8 cellular contexts compared by ENCODE assay signal in genomic region chr16:21554795-21555585, GRCh38. TPM values are rescaled to one million over a fixed set of nuclear protein-coding genes. Genes with fewer than 3 reads are reported as not detected.
DNase-seq lines count a peak whose midpoint lies in the region; ATAC-seq, FAIRE-seq and TF ChIP-seq lines count a peak whose summit lies in the region.

No MANE protein-coding gene starts in this region.

- H3K4me1 ChIP-seq in pancreas (no peaks in the 10 kb centered on the region), tibial artery (peaks cover 0 to 31% (median 9%) of the 10 kb centered on the region in 4 donors)

- TF ChIP-seq CTCF in GM12872 (IDR thresholded peaks at IDR 0.05; ENCODE audit: insufficient read depth, low read depth, low read length) (peak; percentile 99), NB4 (IDR thresholded peaks at IDR 0.05; ENCODE audit: low read depth, low read length) (peak; percentile 95), glutamatergic neuron (IDR thresholded peaks at IDR 0.05; ENCODE audit: partially characterized antibody, unreplicated experiment) (peak; percentile 98), pancreas (IDR thresholded peaks at IDR 0.05) (peak; percentile 86 to 99 (median 98)), tibial artery (IDR thresholded peaks at IDR 0.05) (peak; percentile 98 to 99)

- H3K27ac ChIP-seq in pancreas (no peak overlapping the region), tibial artery (peak overlapping the region in 1 of 2 donors; percentile 13)

- H3K4me3 Mint-ChIP-seq in activated naive CD4-positive, alpha-beta T cell treated with anti-CD3 and anti-CD28 coated beads for 36 hours, result peak overlapping the region; percentile 33
- H3K4me3 Mint-ChIP-seq in glutamatergic neuron (ENCODE audit: unreplicated experiment), result peak overlapping the region; percentile 43

- intact Hi-C loops in activated naive CD4-positive, alpha-beta T cell treated with anti-CD3 and anti-CD28 coated beads for 36 hours (cut with micrococcal nuclease), result loop anchor here (1.0 to 5.0 kb wide), 5 partner anchors 35 to 1506 kb away; no protein-coding TSS in a partner anchor
- intact Hi-C loops in pancreas (cut with DNase I), result no loop called here
- intact Hi-C loops in tibial artery (cut with DNase I; ENCODE audit: low total_unique reads), result loop anchor here (10.0 kb wide), 1 partner anchor 50 kb away; no protein-coding TSS in a partner anchor

- H3K27me3 ChIP-seq in pancreas (no peaks in the 10 kb centered on the region), tibial artery (peaks cover 0 to 8% of the 10 kb centered on the region in 2 donors)

- H3K27ac Mint-ChIP-seq in activated naive CD4-positive, alpha-beta T cell treated with anti-CD3 and anti-CD28 coated beads for 36 hours, result no peak overlapping the region
- H3K27ac Mint-ChIP-seq in glutamatergic neuron (ENCODE audit: unreplicated experiment), result peak overlapping the region; percentile 73

- peak; percentile 21 for TF ChIP-seq POLR2A in NB4 (IDR thresholded peaks at IDR 0.05; ENCODE audit: extremely low read depth, insufficient read length)

- H3K27me3 Mint-ChIP-seq in activated naive CD4-positive, alpha-beta T cell treated with anti-CD3 and anti-CD28 coated beads for 36 hours (ENCODE audit: low read depth), result peaks cover 10% of the 10 kb centered on the region
- peaks cover 11% of the 10 kb centered on the region for H3K27me3 Mint-ChIP-seq in glutamatergic neuron (ENCODE audit: unreplicated experiment)

- no peaks in the 10 kb centered on the region for H3K9me3 Mint-ChIP-seq in activated naive CD4-positive, alpha-beta T cell treated with anti-CD3 and anti-CD28 coated beads for 36 hours
- H3K9me3 Mint-ChIP-seq in glutamatergic neuron (ENCODE audit: unreplicated experiment), result peaks cover 1% of the 10 kb centered on the region

- DNase-seq in NB4 (ENCODE audit: low read depth) (peak; percentile 90), SK-N-DZ (ENCODE audit: low spot score) (peak; percentile 76), glutamatergic neuron (peak; percentile 95), pancreas (peak; percentile 77 to 97 (median 90)), tibial artery (peak; percentile 80 to 93)
- peak; percentile 96 for DNase-seq in activated naive CD4-positive, alpha-beta T cell treated with anti-CD3 and anti-CD28 coated beads for 36 hours

- H3K36me3 ChIP-seq in pancreas (no peaks in the 10 kb centered on the region), tibial artery (no peaks in the 10 kb centered on the region)

- 28 to 31% methylated on average over 41 of the region's 41 CpGs for WGBS in pancreas, 2 donors

- no peaks in the 10 kb centered on the region for H3K36me3 Mint-ChIP-seq in activated naive CD4-positive, alpha-beta T cell treated with anti-CD3 and anti-CD28 coated beads for 36 hours (ENCODE audit: low read depth)
- no peaks in the 10 kb centered on the region for H3K36me3 Mint-ChIP-seq in glutamatergic neuron (ENCODE audit: unreplicated experiment)

- CTCF ChIA-PET in activated naive CD4-positive, alpha-beta T cell treated with anti-CD3 and anti-CD28 coated beads for 36 hours (lab: Charles Lee), result interaction anchor here (0.6 to 1.3 kb wide), 4 partner anchors 15 to 254 kb away, joined by 3 to 7 read pairs (median 4); no protein-coding TSS in a partner anchor

- H3K9me3 ChIP-seq in pancreas (no peaks in the 10 kb centered on the region), tibial artery (no peaks in the 10 kb centered on the region)

- no peak for FAIRE-seq in pancreas (lab: Jason Lieb, UNC)

- ATAC-seq in HG02642 (IDR thresholded peaks at IDR 0.05; ENCODE audit: poor library complexity, unreplicated experiment), result peak; percentile 94
- ATAC-seq in pancreas, result peak; percentile 95 to 99 (median 98)

- H3K4me1 Mint-ChIP-seq in activated naive CD4-positive, alpha-beta T cell treated with anti-CD3 and anti-CD28 coated beads for 36 hours (ENCODE audit: low read depth), result peaks cover 9% of the 10 kb centered on the region
- H3K4me1 Mint-ChIP-seq in glutamatergic neuron (ENCODE audit: low read depth, unreplicated experiment), result peaks cover 14% of the 10 kb centered on the region

- H3K4me3 ChIP-seq in NB4 (ENCODE audit: low read depth, low read length) (no peak overlapping the region), pancreas (peak overlapping the region in 2 of 4 donors; percentile 3 to 28), tibial artery (peak overlapping the region in 1 of 2 donors; percentile 0)

RNA-seq across cellular contexts. Expression of gene METTL9, which starts 44.4 kb away (rescaled TPM):
- polyA plus RNA-seq in SK-N-DZ (2014; cell fraction: cytosol; rRNA removed), result 244 and 259 TPM in 2 replicates
- 156 TPM in 2 replicates for polyA plus RNA-seq in SK-N-DZ (2014; cell fraction: nucleus; rRNA removed)
- 10 to 100 TPM; 82.5 to 85.1 TPM for total RNA-seq in activated naive CD4-positive, alpha-beta T cell treated with anti-CD3 and anti-CD28 coated beads for 36 hours
- total RNA-seq in glutamatergic neuron (ENCODE audit: unreplicated experiment) (108 TPM), pancreas (10 to 100 TPM; 23.8 to 55.2 (median 36.1) TPM)
- 10 to 100 TPM; 10.2 to 27.8 TPM for polyA plus RNA-seq in pancreas

Comparison
In these comparisons a context has a peak if more than half of its experiments do, and no peak if none do; other contexts are left out.
1. intact Hi-C loops: an anchor here in activated naive CD4-positive, alpha-beta T cell treated with anti-CD3 and anti-CD28 coated beads for 36 hours (1.0 to 5.0 kb wide) and tibial artery (10.0 kb wide); none called in pancreas.